In genomic region chr2:144519934-144520717, GRCh38 we compare ENCODE assay signal across 8 cellular contexts. TPM values are rescaled to one million over a fixed set of nuclear protein-coding genes. Genes with fewer than 3 reads are reported as not detected.
DNase-seq lines count a peak whose midpoint lies in the region; ATAC-seq and TF ChIP-seq lines count a peak whose summit lies in the region.

TSS of gene ZEB2 (minus strand) at chr2:144520119. CDS start at chr2:144517350, 2,769 bp downstream.

- H3K4me3 Mint-ChIP-seq in activated T-cell treated with anti-CD3 and anti-CD28 coated beads, Interleukin-2, amount 50 U/mL, for 72 hours: peak within 1 kb of the TSS; percentile 14 to 57

- no peaks in the 10 kb centered on the region for H3K9me3 Mint-ChIP-seq in activated T-cell treated with anti-CD3 and anti-CD28 coated beads, Interleukin-2, amount 50 U/mL, for 72 hours

- H3K27ac Mint-ChIP-seq in activated T-cell treated with anti-CD3 and anti-CD28 coated beads, Interleukin-2, amount 50 U/mL, for 72 hours: peak within 1 kb of the TSS; percentile 34

- DNase-seq in activated T-cell treated with anti-CD3 and anti-CD28 coated beads, Interleukin-2, amount 50 U/mL, for 72 hours: peak; percentile 52 to 53
- DNase-seq in activated T-cell treated with anti-CD3 and anti-CD28 coated beads for 4 hours: no peak
- peak; percentile 5 for DNase-seq in NCI-H69 (lab: John Stamatoyannopoulos, UW)
- DNase-seq in amniotic epithelial cell (ENCODE audit: low read depth): peak; percentile 68
- peak; percentile 54 for DNase-seq in left cardiac atrium
- peak in 6 of 10 donors; percentile 50 to 93 (median 64) for DNase-seq in posterior cingulate gyrus
- DNase-seq in HPDE6-E6E7 (ENCODE audit: extremely low spot score): no peak
- no peak for DNase-seq in GM13977 (ENCODE audit: low spot score)

- peak; percentile 18 for ATAC-seq in activated T-cell treated with anti-CD3 and anti-CD28 coated beads, Interleukin-2, amount 50 U/mL, for 72 hours (replicated peaks in 1 of 2)
- ATAC-seq in left cardiac atrium: peak; percentile 6 to 22

- intact Hi-C loops in left cardiac atrium (cut with DNase I): loop anchor here (10.0 kb wide), 2 partner anchors 65 to 365 kb away; no protein-coding TSS in a partner anchor
- intact Hi-C loops in posterior cingulate gyrus (cut with DNase I): loop anchor here (5.0 to 10.0 kb wide), 5 partner anchors 93 to 1232 kb away; no protein-coding TSS in a partner anchor

- TF ChIP-seq CTCF in GM13977 (IDR thresholded peaks at IDR 0.05; ENCODE audit: extremely low read depth, insufficient read depth, missing control alignments): no peak

- peaks cover 21% of the 10 kb centered on the region for H3K4me1 Mint-ChIP-seq in activated T-cell treated with anti-CD3 and anti-CD28 coated beads, Interleukin-2, amount 50 U/mL, for 72 hours (ENCODE audit: low read depth)

- peaks cover 34% of the 10 kb centered on the region for H3K27me3 Mint-ChIP-seq in activated T-cell treated with anti-CD3 and anti-CD28 coated beads, Interleukin-2, amount 50 U/mL, for 72 hours (ENCODE audit: low read depth)

- H3K36me3 Mint-ChIP-seq in activated T-cell treated with anti-CD3 and anti-CD28 coated beads, Interleukin-2, amount 50 U/mL, for 72 hours (ENCODE audit: insufficient read depth in 2 of 2): peaks cover 2 to 12% of the 10 kb centered on the region in 2 donors

- in situ Hi-C loops in GM13977 (cut with MboI; ENCODE audit: low pct_unique_long_range_greater_than_20kb, low sequenced_read_pairs, unreplicated experiment): loop anchor here (10.0 kb wide), 1 partner anchor 355 kb away; no protein-coding TSS in a partner anchor

RNA-seq across cellular contexts. Expression of gene ZEB2, which starts in this region (rescaled TPM):
- total RNA-seq in activated T-cell treated with anti-CD3 and anti-CD28 coated beads, Interleukin-2, amount 50 U/mL, for 72 hours: 10 to 100 TPM; 22.5 to 58.2 TPM
- 100 to 1,000 TPM; 118 to 131 TPM for total RNA-seq in left cardiac atrium

Comparison
In these comparisons a context has a peak if more than half of its experiments do, and no peak if none do; other contexts are left out.
1. DNase-seq: peak in activated T-cell treated with anti-CD3 and anti-CD28 coated beads, Interleukin-2, amount 50 U/mL, for 72 hours (2 of 2), NCI-H69 (single experiment), amniotic epithelial cell (single experiment), left cardiac atrium (single experiment) and posterior cingulate gyrus (6 of 10); none in activated T-cell treated with anti-CD3 and anti-CD28 coated beads for 4 hours (single experiment), HPDE6-E6E7 (single experiment) and GM13977 (single experiment).